In genomic region chr3:140816372-140816771, GRCh38 we compare ENCODE assay signal across 11 cellular contexts.
A peak's percentile ranks its signal among the peaks of the same experiment; 100 is the strongest.
DNase-seq lines count a peak whose midpoint lies in the region; ATAC-seq, FAIRE-seq and TF ChIP-seq lines count a peak whose summit lies in the region.
"Had no signal": no experiment of that assay in that cellular context is flagged by ENCODE, and none has a peak within 500 bp of the region (broad histone marks: within the 10 kb centered on the region; RNA-seq: fewer than 3 reads in every experiment).

No MANE protein-coding gene starts in this region.

- intact Hi-C loops in HepG2 (cut with micrococcal nuclease; ENCODE audit: unreplicated experiment) = no loop called here
- intact Hi-C loops in activated T-helper 1 cell treated with anti-CD3 and anti-CD28 coated beads, Interleukin-12 subunit alpha, Interleukin-12 subunit beta, Interleukin-2, Interleukin-4 antibody, amounts not matched to agents 30 ng/mL and 10 ng/mL and 1 ng/mL, durations not matched to agents 14 hours and 24 hours and 36 hours (cut with micrococcal nuclease) = no loop called here

- H3K27ac Mint-ChIP-seq in IgD-negative memory B cell = peak overlapping the region in 2 of 3 donors; percentile 31 to 35
- H3K27ac Mint-ChIP-seq in activated T-helper 1 cell treated with anti-CD3 and anti-CD28 coated beads, Interleukin-12 subunit alpha, Interleukin-12 subunit beta, Interleukin-2, Interleukin-4 antibody, amounts not matched to agents 30 ng/mL and 10 ng/mL and 1 ng/mL, durations not matched to agents 14 hours and 24 hours and 36 hours = no peak overlapping the region
- H3K27ac Mint-ChIP-seq: activated naive CD8-positive, alpha-beta T cell treated with anti-CD3 and anti-CD28 coated beads for 36 hours; dendritic cell treated with granulocyte-macrophage colony-stimulating factor and Interleukin-4, amounts not matched to agents 40 ng/mL and 50 ng/mL, for 4 days had no signal

- POLR2A ChIA-PET in HepG2 (lab: Yijun Ruan, JAX) = no interaction called here

- CTCF ChIA-PET in HepG2 (lab: Yijun Ruan, JAX; ENCODE audit: low intra/inter-chr PET ratio, low total read pairs) = no interaction called here

- peak overlapping the region in 2 of 4 donors; percentile 2 to 35 for H3K4me3 Mint-ChIP-seq in IgD-negative memory B cell
- no peak overlapping the region for H3K4me3 Mint-ChIP-seq in activated T-helper 1 cell treated with anti-CD3 and anti-CD28 coated beads, Interleukin-12 subunit alpha, Interleukin-12 subunit beta, Interleukin-2, Interleukin-4 antibody, amounts not matched to agents 30 ng/mL and 10 ng/mL and 1 ng/mL, durations not matched to agents 14 hours and 24 hours and 36 hours
- H3K4me3 Mint-ChIP-seq: activated naive CD8-positive, alpha-beta T cell treated with anti-CD3 and anti-CD28 coated beads for 36 hours; dendritic cell treated with granulocyte-macrophage colony-stimulating factor and Interleukin-4, amounts not matched to agents 40 ng/mL and 50 ng/mL, for 4 days had no signal

- H3K36me3 Mint-ChIP-seq in IgD-negative memory B cell = no peaks in the 10 kb centered on the region
- no peaks in the 10 kb centered on the region for H3K36me3 Mint-ChIP-seq in activated T-helper 1 cell treated with anti-CD3 and anti-CD28 coated beads, Interleukin-12 subunit alpha, Interleukin-12 subunit beta, Interleukin-2, Interleukin-4 antibody, amounts not matched to agents 30 ng/mL and 10 ng/mL and 1 ng/mL, durations not matched to agents 14 hours and 24 hours and 36 hours (ENCODE audit: low read depth)

- H3K4me1 Mint-ChIP-seq in IgD-negative memory B cell = peaks cover 7 to 13% (median 9%) of the 10 kb centered on the region in 3 donors
- no peaks in the 10 kb centered on the region for H3K4me1 Mint-ChIP-seq in activated T-helper 1 cell treated with anti-CD3 and anti-CD28 coated beads, Interleukin-12 subunit alpha, Interleukin-12 subunit beta, Interleukin-2, Interleukin-4 antibody, amounts not matched to agents 30 ng/mL and 10 ng/mL and 1 ng/mL, durations not matched to agents 14 hours and 24 hours and 36 hours (ENCODE audit: low read depth)
- H3K4me1 Mint-ChIP-seq: activated naive CD8-positive, alpha-beta T cell treated with anti-CD3 and anti-CD28 coated beads for 36 hours had no signal

- WGBS in HepG2 (ENCODE audit: low lambda C conversion rate) = 10% methylated on average over 3 of the region's 3 CpGs

- no peak overlapping the region for H3K27ac ChIP-seq in HepG2 (ENCODE audit: extremely low read length, insufficient read depth, low read length)
- H3K27ac ChIP-seq in SJCRH30 = no peak overlapping the region

- TF ChIP-seq POLR2A in GM12891 (IDR thresholded peaks at IDR 0.05; ENCODE audit: low read depth, low read length) (no peak), HepG2 (IDR thresholded peaks at IDR 0.05; ENCODE audit: insufficient read depth in 1 of 2, low read depth in 2 of 2, low read length in 2 of 2) (no peak)

- no peak for FAIRE-seq in GM12891 (lab: Jason Lieb, UNC)
- FAIRE-seq in HepG2 (lab: Jason Lieb, UNC) = no peak
- FAIRE-seq: frontal cortex had no signal

- H4K20me1 ChIP-seq in HepG2 (ENCODE audit: insufficient read depth, low read length) = no peaks in the 10 kb centered on the region

- peaks cover 3 to 13% (median 7%) of the 10 kb centered on the region in 3 donors for H3K9me3 Mint-ChIP-seq in IgD-negative memory B cell
- H3K9me3 Mint-ChIP-seq in activated T-helper 1 cell treated with anti-CD3 and anti-CD28 coated beads, Interleukin-12 subunit alpha, Interleukin-12 subunit beta, Interleukin-2, Interleukin-4 antibody, amounts not matched to agents 30 ng/mL and 10 ng/mL and 1 ng/mL, durations not matched to agents 14 hours and 24 hours and 36 hours = peaks cover 9% of the 10 kb centered on the region

- no peak overlapping the region for H3K4me2 ChIP-seq in HepG2 (ENCODE audit: low read depth, low read length)

- BruUV-seq in HepG2 (replicated peaks; lab: Mats Ljungman, UMichigan) = no TSS peak

- H3K79me2 ChIP-seq in HepG2 (ENCODE audit: insufficient read depth, low read length) = no peaks in the 10 kb centered on the region

- no peak for TF ChIP-seq EP300 in HepG2 (IDR thresholded peaks at IDR 0.05; ENCODE audit: low read depth in 2 of 2, low read length in 2 of 2)
- no peak for TF ChIP-seq EP300 in HepG2 (CRISPR knock-in tag; IDR thresholded peaks at IDR 0.05; ENCODE audit: borderline replicate concordance)

- TF ChIP-seq RAD21 in HepG2 (CRISPR knock-in tag; IDR thresholded peaks at IDR 0.05) = no peak

- H3K27me3 ChIP-seq in HepG2 (ENCODE audit: control insufficient read depth in 1 of 2, insufficient read depth in 2 of 2, low read length in 2 of 2) (no peaks in the 10 kb centered on the region; a peak in 1 of 5 replicates), SJCRH30 (no peaks in the 10 kb centered on the region)

- peaks cover 4% of the 10 kb centered on the region; the same call in 1 of the 2 replicates for H3K4me1 ChIP-seq in HepG2 (ENCODE audit: insufficient read depth, low read length)
- H3K4me1 ChIP-seq in SJCRH30 = no peaks in the 10 kb centered on the region

- no peak for TF ChIP-seq CTCF in HepG2 (CRISPR knock-in tag; IDR thresholded peaks at IDR 0.05)

- peak; percentile 94 for ATAC-seq in GM19455 (IDR thresholded peaks at IDR 0.05; ENCODE audit: unreplicated experiment)
- ATAC-seq in HG02885 (IDR thresholded peaks at IDR 0.05; ENCODE audit: poor library complexity, unreplicated experiment) = peak; percentile 98
- no peak for ATAC-seq in HepG2

- no peak overlapping the region for H3K4me3 ChIP-seq in HepG2 (replicated peaks in 1 of 3; ENCODE audit: insufficient read depth in 1 of 3, low read depth in 2 of 3, low read length in 3 of 3)
- no peak overlapping the region for H3K4me3 ChIP-seq in SJCRH30

- in situ Hi-C loops in HepG2 (cut with HindIII; ENCODE audit: extremely low pct_ligation_motif_present, low pct_unique_long_range_greater_than_20kb) = no loop called here

- H3K9ac ChIP-seq in HepG2 (ENCODE audit: insufficient read depth, low read depth, low read length) = no peak overlapping the region

- no peak overlapping the region for H2AFZ ChIP-seq in HepG2 (ENCODE audit: low read length)

- peaks cover 4% of the 10 kb centered on the region; the same call in 1 of the 2 replicates for H3K9me3 ChIP-seq in HepG2 (ENCODE audit: low read length)
- H3K9me3 ChIP-seq in SJCRH30 (replicated peaks) = no peaks in the 10 kb centered on the region

- H3K36me3 ChIP-seq in HepG2 (replicated peaks in 1 of 2; ENCODE audit: control insufficient read depth in 1 of 2, insufficient read depth in 2 of 2, low read length in 2 of 2) (no peaks in the 10 kb centered on the region), SJCRH30 (no peaks in the 10 kb centered on the region)

- DNase-seq in GM12891 (ENCODE audit: insufficient read length, low spot score) (peak; percentile 8), HepG2 (ENCODE audit: low spot score) (no peak), SJCRH30 (no peak), occipital lobe (lab: John Stamatoyannopoulos, UW) (no peak)
- no peak for DNase-seq in activated T-helper 1 cell treated with anti-CD3 and anti-CD28 coated beads, Interleukin-12 subunit alpha, Interleukin-12 subunit beta, Interleukin-2, Interleukin-4 antibody, amounts not matched to agents 30 ng/mL and 10 ng/mL and 1 ng/mL, durations not matched to agents 14 hours and 24 hours and 36 hours (ENCODE audit: low spot score)
- DNase-seq: activated naive CD8-positive, alpha-beta T cell treated with anti-CD3 and anti-CD28 coated beads for 36 hours had no signal

- no peaks in the 10 kb centered on the region for H3K27me3 Mint-ChIP-seq in IgD-negative memory B cell
- H3K27me3 Mint-ChIP-seq in activated T-helper 1 cell treated with anti-CD3 and anti-CD28 coated beads, Interleukin-12 subunit alpha, Interleukin-12 subunit beta, Interleukin-2, Interleukin-4 antibody, amounts not matched to agents 30 ng/mL and 10 ng/mL and 1 ng/mL, durations not matched to agents 14 hours and 24 hours and 36 hours (ENCODE audit: insufficient read depth) = peaks cover 10% of the 10 kb centered on the region
- H3K27me3 Mint-ChIP-seq: activated naive CD8-positive, alpha-beta T cell treated with anti-CD3 and anti-CD28 coated beads for 36 hours; dendritic cell treated with granulocyte-macrophage colony-stimulating factor and Interleukin-4, amounts not matched to agents 40 ng/mL and 50 ng/mL, for 4 days had no signal

TF ChIP-seq in GM12891, 5 proteins besides CTCF, POLR2A, EP300 and RAD21:
- TF ChIP-seq SPI1 (IDR thresholded peaks at IDR 0.05; ENCODE audit: low read depth, low read length) (peak; percentile 98), TAF1 (IDR thresholded peaks at IDR 0.05; ENCODE audit: low read depth, low read length) (no peak)

TF ChIP-seq in HepG2, 621 proteins besides CTCF, POLR2A, EP300 and RAD21 (continues in another document):
- no peak for TF ChIP-seq ZBTB14 (CRISPR knock-in tag; IDR thresholded peaks at IDR 0.05)
- TF ChIP-seq PAXIP1 (CRISPR knock-in tag; conservative IDR thresholded peaks at IDR 0.05) = no peak
